ENCODE assay signal across 26 cellular contexts in the genomic region with DNA sequence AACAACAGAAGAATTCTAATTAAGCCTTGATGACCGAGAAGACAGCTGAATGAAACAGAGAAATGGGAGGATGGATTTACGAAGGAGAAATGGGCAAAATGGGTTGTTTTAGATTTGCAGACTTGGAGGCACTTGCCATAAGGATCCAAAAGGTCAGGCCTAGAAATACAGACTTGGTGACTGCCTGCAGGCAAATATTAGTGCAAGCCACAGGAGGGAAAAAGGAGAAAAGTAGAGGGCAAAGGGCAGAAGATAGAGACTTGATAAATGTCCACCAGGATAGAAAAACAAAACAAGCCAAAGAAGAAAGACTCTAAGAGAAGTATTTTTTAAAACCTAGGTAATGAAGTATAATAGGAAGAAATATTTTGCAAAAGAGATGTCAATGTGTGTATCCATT. TPM values are rescaled to one million over a fixed set of nuclear protein-coding genes. Genes with fewer than 3 reads are reported as not detected.
DNase-seq lines count a peak whose midpoint lies in the region; ATAC-seq and TF ChIP-seq lines count a peak whose summit lies in the region.
"Had no signal": no experiment of that assay in that cellular context is flagged by ENCODE, and none has a peak within 500 bp of the region (broad histone marks: within the 10 kb centered on the region; RNA-seq: fewer than 3 reads in every experiment).

No MANE protein-coding gene starts in this region.

- peak overlapping the region; percentile 38 for H3K4me3 Mint-ChIP-seq in progenitor cell of endocrine pancreas (ENCODE audit: low read depth)
- H3K4me3 Mint-ChIP-seq in CD14-positive monocyte: no peak overlapping the region
- H3K4me3 Mint-ChIP-seq: activated CD4-positive, alpha-beta T cell treated with anti-CD3 and anti-CD28 coated beads for 36 hours; activated CD8-positive, alpha-beta T cell treated with anti-CD3 and anti-CD28 coated beads, Interleukin-2, amount 10 ng/mL, durations not matched to agents 7 days and 5 days; activated naive CD4-positive, alpha-beta T cell treated with anti-CD3 and anti-CD28 coated beads, Interleukin-2, amount 10 ng/mL, durations not matched to agents 7 days and 5 days; activated T-helper 17 cell treated with anti-CD3 and anti-CD28 coated beads, Interleukin-2, amount 50 U/mL, for 72 hours had no signal

- no peaks in the 10 kb centered on the region; the same call in 1 of the 2 replicates for H3K36me3 ChIP-seq in HUES48 (ENCODE audit: control insufficient read depth, insufficient read depth, low read length)
- H3K36me3 ChIP-seq in SK-N-MC (ENCODE audit: insufficient read depth, low read length): peaks cover 7% of the 10 kb centered on the region
- H3K36me3 ChIP-seq: breast epithelium, transverse colon had no signal

- H3K27me3 Mint-ChIP-seq in progenitor cell of endocrine pancreas (no peaks in the 10 kb centered on the region), CD14-positive monocyte (ENCODE audit: low read depth in 3 of 3) (no peaks in the 10 kb centered on the region)
- H3K27me3 Mint-ChIP-seq: activated CD4-positive, alpha-beta T cell treated with anti-CD3 and anti-CD28 coated beads for 36 hours; activated naive CD4-positive, alpha-beta T cell treated with anti-CD3 and anti-CD28 coated beads, Interleukin-2, amount 10 ng/mL, durations not matched to agents 7 days and 5 days; activated T-helper 17 cell treated with anti-CD3 and anti-CD28 coated beads, Interleukin-2, amount 50 U/mL, for 72 hours had no signal

- H3K4me1 Mint-ChIP-seq in progenitor cell of endocrine pancreas (ENCODE audit: low read depth) (peaks cover 36% of the 10 kb centered on the region), CD14-positive monocyte (no peaks in the 10 kb centered on the region)
- H3K4me1 Mint-ChIP-seq: activated naive CD4-positive, alpha-beta T cell treated with anti-CD3 and anti-CD28 coated beads, Interleukin-2, amount 10 ng/mL, durations not matched to agents 7 days and 5 days; activated T-helper 17 cell treated with anti-CD3 and anti-CD28 coated beads, Interleukin-2, amount 50 U/mL, for 72 hours had no signal

- no peak overlapping the region for H3K4me3 ChIP-seq in HUES48 (ENCODE audit: low read depth, low read length)
- H3K4me3 ChIP-seq in SK-N-MC: no peak overlapping the region
- H3K4me3 ChIP-seq: BLaER1 treated with 17β-estradiol and CSF1 and Interleukin-3, amounts not matched to agents 10 nM and 100 nM; breast epithelium; psoas muscle; transverse colon had no signal

- DNase-seq in SK-N-MC (ENCODE audit: low read depth, low spot score) (no peak), left lobe of liver (ENCODE audit: low spot score) (no peak), progenitor cell of endocrine pancreas (ENCODE audit: low spot score, unreplicated experiment) (no peak), mesenteric fat pad (ENCODE audit: low spot score) (no peak), NOMO-1 treated with dmso at 0.1 percent for 144 hours (lab: John Stamatoyannopoulos, UW; ENCODE audit: unreplicated experiment) (no peak), CD14-positive monocyte (ENCODE audit: low spot score) (no peak)
- DNase-seq: activated CD4-positive, alpha-beta T cell treated with anti-CD3 and anti-CD28 coated beads for 36 hours; activated CD8-positive, alpha-beta T cell treated with anti-CD3 and anti-CD28 coated beads, Interleukin-2, amount 10 ng/mL, durations not matched to agents 7 days and 5 days; activated naive CD4-positive, alpha-beta T cell treated with anti-CD3 and anti-CD28 coated beads, Interleukin-2, amount 10 ng/mL, durations not matched to agents 7 days and 5 days; DMS79 treated with DMSO at 0.1 percent for 48 hours; GF-D8; left colon; mesenchymal stem cell; MM.1S; NCI-H1417 treated with DMSO at 0.1 percent for 48 hours; NCI-H345; nucleus accumbens; psoas muscle; SHP77 treated with DMSO at 0.1 percent for 48 hours; stimulated activated CD4-positive, alpha-beta T cell treated with anti-CD3 and anti-CD28 coated beads, Interleukin-4, amount 100 ng/mL, for 4 hours; transverse colon had no signal

- H3K36me3 Mint-ChIP-seq in progenitor cell of endocrine pancreas (ENCODE audit: insufficient read depth) (peaks cover 11% of the 10 kb centered on the region), CD14-positive monocyte (peaks cover 5 to 20% of the 10 kb centered on the region in 2 donors)

- H3K9me3 ChIP-seq in HUES48 (ENCODE audit: control insufficient read depth, insufficient read depth, low read length) (no peaks in the 10 kb centered on the region), SK-N-MC (ENCODE audit: low read depth, low read length) (no peaks in the 10 kb centered on the region)
- H3K9me3 ChIP-seq: BLaER1 treated with 17β-estradiol and CSF1 and Interleukin-3, amounts not matched to agents 10 nM and 100 nM; breast epithelium; psoas muscle; transverse colon had no signal

- H3K9me3 Mint-ChIP-seq in progenitor cell of endocrine pancreas (ENCODE audit: low read depth) (no peaks in the 10 kb centered on the region), CD14-positive monocyte (peaks cover 0 to 3% (median 0%) of the 10 kb centered on the region in 7 donors)
- H3K9me3 Mint-ChIP-seq: activated naive CD4-positive, alpha-beta T cell treated with anti-CD3 and anti-CD28 coated beads, Interleukin-2, amount 10 ng/mL, durations not matched to agents 7 days and 5 days; activated T-helper 17 cell treated with anti-CD3 and anti-CD28 coated beads, Interleukin-2, amount 50 U/mL, for 72 hours had no signal

- H3K27me3 ChIP-seq in HUES48 (ENCODE audit: control insufficient read depth, insufficient read depth, low read length): no peaks in the 10 kb centered on the region
- H3K27me3 ChIP-seq: BLaER1 treated with 17β-estradiol and CSF1 and Interleukin-3, amounts not matched to agents 10 nM and 100 nM; breast epithelium; transverse colon had no signal

- H3K27ac ChIP-seq in HUES48 (ENCODE audit: low read depth, low read length) (peak overlapping the region; percentile 92), SK-N-MC (peak overlapping the region; percentile 60)
- H3K27ac ChIP-seq: BLaER1 treated with 17β-estradiol and CSF1 and Interleukin-3, amounts not matched to agents 10 nM and 100 nM; breast epithelium; KMS-11; psoas muscle; transverse colon had no signal

- intact Hi-C loops in CD14-positive monocyte (cut with micrococcal nuclease): no loop called here

- H3K27ac Mint-ChIP-seq in progenitor cell of endocrine pancreas (peak overlapping the region; percentile 75), CD14-positive monocyte (peak overlapping the region in 1 of 7 donors; percentile 15)
- H3K27ac Mint-ChIP-seq: activated CD4-positive, alpha-beta T cell treated with anti-CD3 and anti-CD28 coated beads for 36 hours; activated CD8-positive, alpha-beta T cell treated with anti-CD3 and anti-CD28 coated beads, Interleukin-2, amount 10 ng/mL, durations not matched to agents 7 days and 5 days; activated naive CD4-positive, alpha-beta T cell treated with anti-CD3 and anti-CD28 coated beads, Interleukin-2, amount 10 ng/mL, durations not matched to agents 7 days and 5 days; activated T-helper 17 cell treated with anti-CD3 and anti-CD28 coated beads, Interleukin-2, amount 50 U/mL, for 72 hours had no signal

- peaks cover 65% of the 10 kb centered on the region for H3K4me1 ChIP-seq in HUES48 (ENCODE audit: control insufficient read depth, insufficient read depth, low read length)
- H3K4me1 ChIP-seq: breast epithelium had no signal

- H3K9ac ChIP-seq in HUES48 (ENCODE audit: low read depth, low read length): no peak overlapping the region
- no peak overlapping the region for H3K9ac ChIP-seq in SK-N-MC (ENCODE audit: insufficient read length)
- H3K9ac ChIP-seq: BLaER1 treated with 17β-estradiol and CSF1 and Interleukin-3, amounts not matched to agents 10 nM and 100 nM; KMS-11 had no signal

- ATAC-seq in left lobe of liver: peak; percentile 78
- ATAC-seq: activated CD4-positive, alpha-beta T cell treated with anti-CD3 and anti-CD28 coated beads for 36 hours; activated CD8-positive, alpha-beta T cell treated with anti-CD3 and anti-CD28 coated beads, Interleukin-2, amount 10 ng/mL, durations not matched to agents 7 days and 5 days; activated T-helper 17 cell treated with anti-CD3 and anti-CD28 coated beads, Interleukin-2, amount 50 U/mL, for 72 hours; left colon; psoas muscle had no signal

- TF ChIP-seq CTCF in progenitor cell of endocrine pancreas (IDR thresholded peaks at IDR 0.05; ENCODE audit: unreplicated experiment) (no peak), CD14-positive monocyte (IDR thresholded peaks at IDR 0.05) (no peak)

RNA-seq across cellular contexts. Expression of a gene that starts 13.1 kb away (rescaled TPM):
- total RNA-seq in left lobe of liver (2.0 TPM), progenitor cell of endocrine pancreas (25.9 and 32.2 TPM in 2 replicates), mesenteric fat pad (6.2 TPM)
- polyA plus RNA-seq in CD14-positive monocyte: under 1 TPM; 0.08 to 0.11 TPM
